In the genomic region with DNA sequence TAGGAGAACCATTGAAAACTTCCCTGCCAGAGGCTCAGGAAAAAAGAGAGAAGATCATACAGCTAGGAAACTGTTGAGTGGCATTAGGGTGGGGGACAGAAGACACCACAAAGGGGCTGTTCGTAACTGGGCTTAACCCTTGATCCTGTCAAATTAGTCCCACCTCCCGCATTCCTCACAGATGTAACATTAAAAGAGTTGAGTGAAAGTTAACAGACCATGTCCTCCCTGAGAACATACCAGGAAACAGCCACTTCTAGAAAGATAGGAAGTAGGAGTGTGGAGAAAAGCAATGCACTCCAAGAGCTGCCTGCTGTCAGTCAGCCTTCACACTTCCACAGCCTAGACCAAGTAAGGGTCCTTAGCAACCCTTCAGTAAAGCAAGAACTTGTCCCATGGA, we compare ENCODE assay signal across 28 cellular contexts. TPM values are rescaled to one million over a fixed set of nuclear protein-coding genes. Genes with fewer than 3 reads are reported as not detected.
"Had no signal": no experiment of that assay in that cellular context is flagged by ENCODE, and none has a peak within 500 bp of the region (broad histone marks: within the 10 kb centered on the region; RNA-seq: fewer than 3 reads in every experiment).

No MANE protein-coding gene starts in this region.

- H3K9me3 ChIP-seq: adrenal gland, ascending aorta, esophagus muscularis mucosa, suprapubic skin, transverse colon, uterus had no signal

- H2AFZ ChIP-seq: parathyroid adenoma had no signal

- H3K4me1 ChIP-seq: adrenal gland, ascending aorta, esophagus muscularis mucosa, transverse colon, uterus had no signal

- H3K4me3 Mint-ChIP-seq: activated naive CD8-positive, alpha-beta T cell; activated T-cell treated with anti-CD3 and anti-CD28 coated beads, Interleukin-2, amount 50 U/mL, for 4 hours; effector memory CD8-positive, alpha-beta T cell; natural killer cell treated with Interleukin-12 subunit alpha and Interleukin-12 subunit beta and Interleukin-15 and Interleukin-18, amount 100 ng/mL, for 72 hours; stimulated activated effector memory CD8-positive, alpha-beta T cell treated with anti-CD3 and anti-CD28 coated beads, Interleukin-12 subunit alpha, Interleukin-12 subunit beta, amount 100 ng/mL, for 72 hours; stimulated activated naive CD8-positive, alpha-beta T cell treated with anti-CD3 and anti-CD28 coated beads, Interleukin-15, amount 100 ng/mL, for 72 hours; T-helper 17 cell had no signal

- H3K27me3 ChIP-seq: ascending aorta, esophagus muscularis mucosa, suprapubic skin, transverse colon, uterus had no signal

- DNase-seq: activated CD4-positive, alpha-beta T cell treated with anti-CD3 and anti-CD28 coated beads for 4 hours; activated CD4-positive, alpha-beta T cell treated with anti-CD3 and anti-CD28 coated beads, Interleukin-2, amount 50 U/mL, for 48 hours; activated CD4-positive, CD25-positive, alpha-beta regulatory T cell; activated CD8-positive, alpha-beta memory T cell treated with anti-CD3 and anti-CD28 coated beads, Interleukin-2, amount 50 U/mL, for 48 hours; activated naive CD4-positive, alpha-beta T cell; activated T-cell treated with anti-CD3 and anti-CD28 coated beads, Interleukin-2, amount 50 U/mL, for 4 hours; adrenal gland; central memory CD4-positive, alpha-beta T cell; effector memory CD8-positive, alpha-beta T cell; hypothalamus; midbrain; small intestine; stimulated activated CD4-positive, alpha-beta T cell treated with anti-CD3 and anti-CD28 coated beads, Interleukin-2, amount 100 ng/mL, for 24 hours; stimulated activated naive CD8-positive, alpha-beta T cell treated with anti-CD3 and anti-CD28 coated beads, Interleukin-15, amount 100 ng/mL, for 72 hours; T-helper 17 cell; transverse colon; uterus had no signal

- H3K4me3 ChIP-seq: adrenal gland, ascending aorta, esophagus muscularis mucosa, suprapubic skin, transverse colon, uterus had no signal

- H3K27ac ChIP-seq: adrenal gland, ascending aorta, esophagus muscularis mucosa, parathyroid adenoma, suprapubic skin, transverse colon, uterus had no signal

- H3K27ac Mint-ChIP-seq: activated naive CD8-positive, alpha-beta T cell; activated T-helper 2 cell treated with anti-CD3 and anti-CD28 coated beads, Interferon-gamma antibody, Interleukin-2, Interleukin-4, amounts not matched to agents 10 μg/mL and 5 μg/mL and 100 μg/mL, durations not matched to agents 14 hours and 24 hours and 36 hours; effector memory CD8-positive, alpha-beta T cell; natural killer cell treated with Interleukin-12 subunit alpha and Interleukin-12 subunit beta and Interleukin-15 and Interleukin-18, amount 100 ng/mL, for 72 hours; stimulated activated effector memory CD8-positive, alpha-beta T cell treated with anti-CD3 and anti-CD28 coated beads, Interleukin-12 subunit alpha, Interleukin-12 subunit beta, amount 100 ng/mL, for 72 hours; stimulated activated naive CD8-positive, alpha-beta T cell treated with anti-CD3 and anti-CD28 coated beads, Interleukin-15, amount 100 ng/mL, for 72 hours; T-helper 17 cell had no signal

- H3K9me3 Mint-ChIP-seq: activated T-cell treated with anti-CD3 and anti-CD28 coated beads, Interleukin-2, amount 50 U/mL, for 4 hours; activated T-helper 2 cell treated with anti-CD3 and anti-CD28 coated beads, Interferon-gamma antibody, Interleukin-2, Interleukin-4, amounts not matched to agents 10 μg/mL and 5 μg/mL and 100 μg/mL, durations not matched to agents 14 hours and 24 hours and 36 hours; effector memory CD8-positive, alpha-beta T cell; natural killer cell treated with Interleukin-12 subunit alpha and Interleukin-12 subunit beta and Interleukin-15 and Interleukin-18, amount 100 ng/mL, for 72 hours; stimulated activated effector memory CD8-positive, alpha-beta T cell treated with anti-CD3 and anti-CD28 coated beads, Interleukin-12 subunit alpha, Interleukin-12 subunit beta, amount 100 ng/mL, for 72 hours; stimulated activated naive CD8-positive, alpha-beta T cell treated with anti-CD3 and anti-CD28 coated beads, Interleukin-15, amount 100 ng/mL, for 72 hours had no signal

- H3K79me2 ChIP-seq: parathyroid adenoma had no signal

- H3K36me3 ChIP-seq: adrenal gland, ascending aorta, esophagus muscularis mucosa, suprapubic skin, transverse colon, uterus had no signal

- FAIRE-seq: colon, frontal cortex, small intestine had no signal

- H3K36me3 Mint-ChIP-seq: activated naive CD8-positive, alpha-beta T cell; natural killer cell treated with Interleukin-12 subunit alpha and Interleukin-12 subunit beta and Interleukin-15 and Interleukin-18, amount 100 ng/mL, for 72 hours; stimulated activated effector memory CD8-positive, alpha-beta T cell treated with anti-CD3 and anti-CD28 coated beads, Interleukin-12 subunit alpha, Interleukin-12 subunit beta, amount 100 ng/mL, for 72 hours had no signal

- H3K9ac ChIP-seq: parathyroid adenoma had no signal

- H3K4me1 Mint-ChIP-seq: stimulated activated effector memory CD8-positive, alpha-beta T cell treated with anti-CD3 and anti-CD28 coated beads, Interleukin-12 subunit alpha, Interleukin-12 subunit beta, amount 100 ng/mL, for 72 hours; stimulated activated naive CD8-positive, alpha-beta T cell treated with anti-CD3 and anti-CD28 coated beads, Interleukin-15, amount 100 ng/mL, for 72 hours; T-helper 17 cell had no signal

RNA-seq across cellular contexts. Expression of gene SHROOM4, which starts 8.7 kb away (rescaled TPM):
- total RNA-seq: activated CD8-positive, alpha-beta memory T cell treated with anti-CD3 and anti-CD28 coated beads for 36 hours; activated T-cell treated with anti-CD3 and anti-CD28 coated beads, Interleukin-2, amount 50 U/mL, for 4 hours; activated T-helper 2 cell treated with anti-CD3 and anti-CD28 coated beads, Interferon-gamma antibody, Interleukin-2, Interleukin-4, amounts not matched to agents 10 μg/mL and 5 μg/mL and 100 μg/mL, durations not matched to agents 14 hours and 24 hours and 36 hours; natural killer cell treated with Interleukin-12 subunit alpha and Interleukin-12 subunit beta and Interleukin-15 and Interleukin-18, amount 100 ng/mL, for 72 hours had no signal
